ENCODE assay signal across 7 cellular contexts in the genomic region with DNA sequence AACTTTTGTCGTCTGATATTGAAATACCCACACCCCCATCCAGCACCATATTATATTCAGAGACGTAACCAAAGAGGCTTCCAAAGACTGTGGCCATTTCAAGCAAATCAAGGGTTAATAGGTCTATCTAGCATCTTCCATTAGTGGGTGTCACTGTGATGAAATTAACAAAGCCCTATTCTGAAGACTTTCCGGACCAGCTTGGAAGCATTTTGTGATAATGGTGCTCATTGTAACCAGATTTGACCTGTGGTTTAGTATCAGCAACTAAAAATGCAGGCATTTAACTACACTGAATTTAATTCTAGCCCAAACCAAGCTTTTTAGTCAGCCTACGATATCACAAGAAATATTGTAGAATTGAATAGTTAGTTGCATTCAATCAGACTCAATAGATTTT.
"Had no signal": no experiment of that assay in that cellular context is flagged by ENCODE, and none has a peak within 500 bp of the region (broad histone marks: within the 10 kb centered on the region; RNA-seq: fewer than 3 reads in every experiment).

No MANE protein-coding gene starts in this region.

- H2AFZ ChIP-seq: GM23248 had no signal

- H3K4me1 ChIP-seq: HAP-1 had no signal

- H3K27me3 Mint-ChIP-seq: IgD-negative memory B cell had no signal

- DNase-seq: GM23248, GOT3, H7, HFFc6 had no signal

- H3K27ac Mint-ChIP-seq: HFFc6, IgD-negative memory B cell had no signal

- H3K4me3 Mint-ChIP-seq: HFFc6, IgD-negative memory B cell had no signal

- H3K36me3 Mint-ChIP-seq: IgD-negative memory B cell had no signal

- H3K4me1 Mint-ChIP-seq: IgD-negative memory B cell had no signal

- H3K4me3 ChIP-seq: GM23248, HAP-1 had no signal

- H3K9ac ChIP-seq: GM23248 had no signal

- H3K36me3 ChIP-seq: HAP-1 had no signal

- H3K27ac ChIP-seq: GM23248, HL-60 had no signal
